ENCODE assay signal across 23 cellular contexts in genomic region chr5:133936611-133937015, GRCh38. TPM values are rescaled to one million over a fixed set of nuclear protein-coding genes. Genes with fewer than 3 reads are reported as not detected.
A peak's percentile ranks its signal among the peaks of the same experiment; 100 is the strongest.
DNase-seq lines count a peak whose midpoint lies in the region; ATAC-seq and TF ChIP-seq lines count a peak whose summit lies in the region.
"Had no signal": no experiment of that assay in that cellular context is flagged by ENCODE, and none has a peak within 500 bp of the region (broad histone marks: within the 10 kb centered on the region; RNA-seq: fewer than 3 reads in every experiment).

No MANE protein-coding gene starts in this region.

- H3K4me1 ChIP-seq in BLaER1 (peaks cover 85% of the 10 kb centered on the region), DOHH2 (ENCODE audit: control insufficient read depth, low read length) (peaks cover 99% of the 10 kb centered on the region), BE2C (peaks cover 6% of the 10 kb centered on the region; the same call in 1 of the 2 replicates)

- no peaks in the 10 kb centered on the region for H3K9me2 ChIP-seq in DOHH2 (replicated peaks; ENCODE audit: control insufficient read depth, low read length)
- H3K9me2 ChIP-seq: SK-N-SH had no signal

- H3K27ac ChIP-seq in BLaER1 (peak overlapping the region; percentile 91), DOHH2 (ENCODE audit: low read depth, low read length) (peak overlapping the region; percentile 97)
- H3K27ac ChIP-seq: epithelial cell of prostate, KMS-11, upper lobe of left lung had no signal

- no peak overlapping the region for H3K4me3 Mint-ChIP-seq in progenitor cell of endocrine pancreas (ENCODE audit: low read depth)
- H3K4me3 Mint-ChIP-seq: activated T-helper 1 cell treated with anti-CD3 and anti-CD28 coated beads, Interleukin-12 subunit alpha, Interleukin-12 subunit beta, Interleukin-2, Interleukin-4 antibody, amounts not matched to agents 30 ng/mL and 10 ng/mL and 1 ng/mL, durations not matched to agents 14 hours and 24 hours and 36 hours; CD14-positive monocyte; naive thymus-derived CD8-positive, alpha-beta T cell had no signal

- ATAC-seq in HG03521 (IDR thresholded peaks at IDR 0.05; ENCODE audit: unreplicated experiment) = no peak
- ATAC-seq: HCT116; left ventricle myocardium superior; naive thymus-derived CD8-positive, alpha-beta T cell had no signal

- no peaks in the 10 kb centered on the region; the same call in 1 of the 2 replicates for H3K9me3 ChIP-seq in BLaER1
- peaks cover 7% of the 10 kb centered on the region; the same call in 1 of the 2 replicates for H3K9me3 ChIP-seq in DOHH2 (ENCODE audit: control insufficient read depth, insufficient read depth, low read length)
- no peaks in the 10 kb centered on the region for H3K9me3 ChIP-seq in BE2C
- H3K9me3 ChIP-seq: SK-N-SH, upper lobe of left lung had no signal

- H3K4me2 ChIP-seq in BLaER1 (peak overlapping the region; percentile 95), DOHH2 (ENCODE audit: low read length) (peak overlapping the region; percentile 50)
- H3K4me2 ChIP-seq: KMS-11, SK-N-SH had no signal

- peaks cover 4% of the 10 kb centered on the region for H3K27me3 Mint-ChIP-seq in progenitor cell of endocrine pancreas

- no peaks in the 10 kb centered on the region for H4K20me1 ChIP-seq in BLaER1
- H4K20me1 ChIP-seq in DOHH2 (ENCODE audit: control insufficient read depth, insufficient read depth, low read depth, low read length) = no peaks in the 10 kb centered on the region

- H3K27me3 ChIP-seq in BLaER1 (no peaks in the 10 kb centered on the region), DOHH2 (ENCODE audit: control insufficient read depth, low read length) (no peaks in the 10 kb centered on the region), BE2C (no peaks in the 10 kb centered on the region)
- H3K27me3 ChIP-seq: upper lobe of left lung had no signal

- no peak overlapping the region for H3K27ac Mint-ChIP-seq in progenitor cell of endocrine pancreas
- H3K27ac Mint-ChIP-seq: activated T-helper 1 cell treated with anti-CD3 and anti-CD28 coated beads, Interleukin-12 subunit alpha, Interleukin-12 subunit beta, Interleukin-2, Interleukin-4 antibody, amounts not matched to agents 30 ng/mL and 10 ng/mL and 1 ng/mL, durations not matched to agents 14 hours and 24 hours and 36 hours; CD14-positive monocyte had no signal

- H3F3A ChIP-seq in DOHH2 (ENCODE audit: control insufficient read depth, insufficient read depth) = peaks cover 71% of the 10 kb centered on the region

- TF ChIP-seq CTCF in DOHH2 (IDR thresholded peaks at IDR 0.05; ENCODE audit: low read depth, low read length, poor library complexity, severe bottlenecking) = no peak
- TF ChIP-seq CTCF in BE2C (IDR thresholded peaks at IDR 0.05; ENCODE audit: low read depth, low read length) = no peak
- TF ChIP-seq CTCF in progenitor cell of endocrine pancreas (IDR thresholded peaks at IDR 0.05; ENCODE audit: unreplicated experiment) = no peak

- peak; percentile 37 for DNase-seq in UCSD-AML1 (lab: John Stamatoyannopoulos, UW; ENCODE audit: unreplicated experiment)
- DNase-seq in islet precursor cell = peak; percentile 37
- DNase-seq in BE2C = no peak
- DNase-seq in progenitor cell of endocrine pancreas (ENCODE audit: low spot score, unreplicated experiment) = no peak
- DNase-seq: effector CD4-positive, alpha-beta T cell; left ventricle myocardium superior; midbrain; naive thymus-derived CD8-positive, alpha-beta T cell; NCI-H146; NCI-H446 treated with DMSO at 0.1 percent for 48 hours; SK-N-SH; stimulated activated CD4-positive, alpha-beta T cell treated with anti-CD3 and anti-CD28 coated beads, Interleukin-2, amount 100 ng/mL, for 24 hours; T-helper 2 cell; upper lobe of left lung had no signal

- H3K4me1 Mint-ChIP-seq in progenitor cell of endocrine pancreas (ENCODE audit: low read depth) = peaks cover 19% of the 10 kb centered on the region

- H3K36me3 Mint-ChIP-seq in progenitor cell of endocrine pancreas (ENCODE audit: insufficient read depth) = no peaks in the 10 kb centered on the region
- H3K36me3 Mint-ChIP-seq: naive thymus-derived CD8-positive, alpha-beta T cell had no signal

- H3K4me3 ChIP-seq in BLaER1 (no peak overlapping the region), DOHH2 (ENCODE audit: low read length) (peak overlapping the region; percentile 21; the same call in 1 of the 2 replicates), BE2C (ENCODE audit: low read depth, low read length) (no peak overlapping the region)
- H3K4me3 ChIP-seq: skin epidermis, upper lobe of left lung had no signal

- no peaks in the 10 kb centered on the region for H3K36me3 ChIP-seq in BLaER1
- H3K36me3 ChIP-seq in DOHH2 (ENCODE audit: control insufficient read depth, low read length) = peaks cover 3% of the 10 kb centered on the region; the same call in 1 of the 2 replicates
- no peaks in the 10 kb centered on the region for H3K36me3 ChIP-seq in BE2C
- H3K36me3 ChIP-seq: upper lobe of left lung had no signal

- no peaks in the 10 kb centered on the region for H3K79me2 ChIP-seq in DOHH2 (ENCODE audit: control insufficient read depth, low read length)

- H3K9ac ChIP-seq in BLaER1 = no peak overlapping the region
- H3K9ac ChIP-seq: KMS-11, SK-N-SH had no signal

- peaks cover 3% of the 10 kb centered on the region for H3K9me3 Mint-ChIP-seq in progenitor cell of endocrine pancreas (ENCODE audit: low read depth)
- H3K9me3 Mint-ChIP-seq: activated T-helper 1 cell treated with anti-CD3 and anti-CD28 coated beads, Interleukin-12 subunit alpha, Interleukin-12 subunit beta, Interleukin-2, Interleukin-4 antibody, amounts not matched to agents 30 ng/mL and 10 ng/mL and 1 ng/mL, durations not matched to agents 14 hours and 24 hours and 36 hours; naive thymus-derived CD8-positive, alpha-beta T cell had no signal

RNA-seq across cellular contexts. Expression of gene C5orf15, which starts 31.8 kb away (rescaled TPM):
- 84.6 TPM for polyA plus RNA-seq in BE2C (2012; ENCODE audit: insufficient read depth, insufficient read length, low read depth)
- total RNA-seq in progenitor cell of endocrine pancreas = 52.0 and 58.5 TPM in 2 replicates

Comparison
In these comparisons a context has a peak if more than half of its experiments do, and no peak if none do; other contexts are left out.
1. DNase-seq: peak in UCSD-AML1 (single experiment) and islet precursor cell (single experiment); none in BE2C (single experiment) and progenitor cell of endocrine pancreas (single experiment).